10 cellular contexts compared by ENCODE assay signal in genomic region chr3:187396661-187397060, GRCh38. TPM values are rescaled to one million over a fixed set of nuclear protein-coding genes. Genes with fewer than 3 reads are reported as not detected.
"Had no signal": no experiment of that assay in that cellular context is flagged by ENCODE, and none has a peak within 500 bp of the region (broad histone marks: within the 10 kb centered on the region; RNA-seq: fewer than 3 reads in every experiment).

No MANE protein-coding gene starts in this region.

- DNase-seq: GM23248, GOT3, H7, H9, HCEC 1CT, HFFc6 had no signal

- H3K4me3 Mint-ChIP-seq: GM23338, H9, HFFc6 had no signal

- H3K4me1 Mint-ChIP-seq: GM23338, H9 had no signal

- H3K27ac ChIP-seq: GM23248 had no signal

- H3K9me3 Mint-ChIP-seq: GM23338, HFFc6 had no signal

- H3K4me3 ChIP-seq: GM23248, GM23338, HAP-1 had no signal

- H3K36me3 ChIP-seq: HAP-1 had no signal

- H3K9me3 ChIP-seq: HAP-1 had no signal

- H3K4me1 ChIP-seq: HAP-1 had no signal

- H3K27ac Mint-ChIP-seq: GM23338, H9, HFFc6 had no signal

- ATAC-seq: GM23338, HCT116 had no signal

RNA-seq across cellular contexts. Expression of gene RTP4, which starts 28.5 kb away (rescaled TPM):
- total RNA-seq: GM23338, H1, H7, H9 had no signal
- polyA plus RNA-seq: GM23338, H1 had no signal
